Comparison of ENCODE assay signal across 1 cellular context in the genomic region with DNA sequence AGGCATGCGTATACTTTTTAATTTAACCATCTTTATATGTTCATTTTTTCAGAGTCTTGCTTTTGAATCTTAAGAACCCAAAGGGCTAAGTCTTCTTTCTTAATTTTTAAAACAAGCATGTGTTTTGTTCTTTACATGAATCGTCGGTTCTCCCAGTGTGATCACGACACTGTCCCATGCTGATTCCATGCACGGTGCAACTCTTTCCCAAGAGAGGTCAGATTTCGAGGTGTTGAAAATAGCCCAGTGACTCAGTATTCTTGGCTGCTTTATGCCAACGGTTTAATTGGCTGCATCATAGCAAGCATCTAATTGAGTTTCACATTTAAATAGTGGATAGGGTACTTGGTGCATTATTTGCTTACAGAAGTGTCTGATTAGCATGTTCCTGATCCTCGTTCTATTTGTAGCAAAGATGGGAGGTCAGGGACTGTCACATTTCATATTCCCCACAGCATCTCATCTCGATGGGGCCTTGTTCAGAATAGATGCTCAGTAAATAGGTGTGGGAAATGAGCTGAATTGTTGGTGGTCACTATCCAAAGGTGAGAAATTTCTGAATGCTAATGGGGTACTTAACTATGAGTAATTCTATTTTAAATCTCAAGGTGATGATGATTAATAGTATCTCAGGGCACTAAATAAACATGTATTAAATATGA.
TF ChIP-seq lines count a peak whose summit lies in the region.

No MANE protein-coding gene starts in this region.

TF ChIP-seq in HCT116, 20 proteins besides CTCF, POLR2A, EP300 and RAD21 (continued from another document):
- TF ChIP-seq SIN3A (IDR thresholded peaks at IDR 0.05; ENCODE audit: low read depth), result no peak
